In the genomic region with DNA sequence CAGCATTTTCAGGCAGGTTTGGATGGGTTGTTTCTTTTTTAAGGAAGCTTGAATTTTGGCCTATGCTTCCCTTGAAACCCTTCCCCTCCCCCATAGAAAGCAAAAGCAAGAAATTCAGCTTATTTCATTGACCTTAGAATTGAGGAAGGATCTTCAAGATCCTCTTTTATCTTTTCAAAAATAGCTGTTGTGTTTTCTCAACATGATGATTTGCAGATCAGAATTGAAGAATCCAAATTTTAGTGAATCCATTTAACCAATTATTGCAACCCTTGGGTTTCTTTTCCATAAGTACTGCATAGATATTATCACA, we compare ENCODE assay signal across 13 cellular contexts.
DNase-seq lines count a peak whose midpoint lies in the region; ATAC-seq lines count a peak whose summit lies in the region.
"Had no signal": no experiment of that assay in that cellular context is flagged by ENCODE, and none has a peak within 500 bp of the region (broad histone marks: within the 10 kb centered on the region; RNA-seq: fewer than 3 reads in every experiment).

No MANE protein-coding gene starts in this region.

- H3K27ac ChIP-seq in naive thymus-derived CD4-positive, alpha-beta T cell (ENCODE audit: low read depth, low read length): no peak overlapping the region
- H3K27ac ChIP-seq: PC-9 had no signal

- intact Hi-C loops in naive thymus-derived CD4-positive, alpha-beta T cell (cut with micrococcal nuclease): loop anchor here in 1 of 2 donors (1.0 kb wide), 2 partner anchors 8 to 14 kb away; no protein-coding TSS in a partner anchor

- no peaks in the 10 kb centered on the region for H3K36me3 ChIP-seq in naive thymus-derived CD4-positive, alpha-beta T cell (ENCODE audit: control insufficient read depth in 2 of 3, insufficient read depth in 3 of 3, low read length in 3 of 3)

- peak; percentile 45 for ATAC-seq in HG02852 (IDR thresholded peaks at IDR 0.05; ENCODE audit: unreplicated experiment)
- ATAC-seq in naive thymus-derived CD4-positive, alpha-beta T cell: no peak
- ATAC-seq: activated CD4-positive, CD25-positive, alpha-beta regulatory T cell treated with anti-CD3 and anti-CD28 coated beads, Interleukin-2, amount 50 U/mL, for 24 hours had no signal

- H3K27ac Mint-ChIP-seq in T-helper 1 cell treated with Interleukin-12 subunit alpha and Interleukin-12 subunit beta and Interleukin-4 antibody, amounts not matched to agents 30 μg/mL and 1 μg/mL, for 36 hours: peak overlapping the region; percentile 31
- peak overlapping the region in 5 of 9 donors; percentile 2 to 82 (median 32) for H3K27ac Mint-ChIP-seq in naive thymus-derived CD4-positive, alpha-beta T cell

- peaks cover 28% of the 10 kb centered on the region for H3K4me1 Mint-ChIP-seq in T-helper 1 cell treated with Interleukin-12 subunit alpha and Interleukin-12 subunit beta and Interleukin-4 antibody, amounts not matched to agents 30 μg/mL and 1 μg/mL, for 36 hours (ENCODE audit: low read depth)
- H3K4me1 Mint-ChIP-seq in naive thymus-derived CD4-positive, alpha-beta T cell: peaks cover 22 to 57% (median 40%) of the 10 kb centered on the region in 7 donors

- peaks cover 6% of the 10 kb centered on the region for H3K9me3 Mint-ChIP-seq in T-helper 1 cell treated with Interleukin-12 subunit alpha and Interleukin-12 subunit beta and Interleukin-4 antibody, amounts not matched to agents 30 μg/mL and 1 μg/mL, for 36 hours
- peaks cover 0 to 6% (median 3%) of the 10 kb centered on the region in 11 donors for H3K9me3 Mint-ChIP-seq in naive thymus-derived CD4-positive, alpha-beta T cell

- peaks cover 52% of the 10 kb centered on the region for H3K36me3 Mint-ChIP-seq in T-helper 1 cell treated with Interleukin-12 subunit alpha and Interleukin-12 subunit beta and Interleukin-4 antibody, amounts not matched to agents 30 μg/mL and 1 μg/mL, for 36 hours (ENCODE audit: low read depth)
- H3K36me3 Mint-ChIP-seq in naive thymus-derived CD4-positive, alpha-beta T cell: peaks cover 9 to 60% (median 41%) of the 10 kb centered on the region in 5 donors

- POLR2A ChIA-PET in naive thymus-derived CD4-positive, alpha-beta T cell (lab: Charles Lee): interaction anchor here (0.6 to 1.3 kb wide), 2 partner anchors 11 to 41 kb away, joined by 3 read pairs; no protein-coding TSS in a partner anchor

- CTCF ChIA-PET in naive thymus-derived CD4-positive, alpha-beta T cell (lab: Charles Lee): no interaction called here

- no peaks in the 10 kb centered on the region for H3K27me3 ChIP-seq in naive thymus-derived CD4-positive, alpha-beta T cell (ENCODE audit: control insufficient read depth in 2 of 2, insufficient read depth in 2 of 2, low read length in 2 of 2)
- H3K27me3 ChIP-seq: heart right ventricle had no signal

- no peaks in the 10 kb centered on the region for H3K9me3 ChIP-seq in naive thymus-derived CD4-positive, alpha-beta T cell (ENCODE audit: control insufficient read depth in 2 of 3, low read length in 3 of 3)
- H3K9me3 ChIP-seq: heart right ventricle had no signal

- no peak overlapping the region for H3K4me3 Mint-ChIP-seq in T-helper 1 cell treated with Interleukin-12 subunit alpha and Interleukin-12 subunit beta and Interleukin-4 antibody, amounts not matched to agents 30 μg/mL and 1 μg/mL, for 36 hours
- H3K4me3 Mint-ChIP-seq in naive thymus-derived CD4-positive, alpha-beta T cell: no peak overlapping the region

- peaks cover 4 to 5% of the 10 kb centered on the region in 2 donors for H3K4me1 ChIP-seq in naive thymus-derived CD4-positive, alpha-beta T cell (ENCODE audit: control insufficient read depth in 2 of 2, insufficient read depth in 2 of 2, low read length in 2 of 2)

- no peaks in the 10 kb centered on the region for H3K27me3 Mint-ChIP-seq in T-helper 1 cell treated with Interleukin-12 subunit alpha and Interleukin-12 subunit beta and Interleukin-4 antibody, amounts not matched to agents 30 μg/mL and 1 μg/mL, for 36 hours (ENCODE audit: low read depth)
- H3K27me3 Mint-ChIP-seq in naive thymus-derived CD4-positive, alpha-beta T cell: no peaks in the 10 kb centered on the region

- no peak overlapping the region for H3K4me3 ChIP-seq in naive thymus-derived CD4-positive, alpha-beta T cell (ENCODE audit: low read length)
- H3K4me3 ChIP-seq: heart right ventricle, PC-9, skin epidermis had no signal

- no peak for DNase-seq in T-helper 1 cell
- peak; percentile 87 for DNase-seq in NOMO-1 treated with DMSO at 0.1 percent for 48 hours (lab: John Stamatoyannopoulos, UW; ENCODE audit: unreplicated experiment)
- DNase-seq in naive thymus-derived CD4-positive, alpha-beta T cell: no peak
- no peak for DNase-seq in NCI-H2081 (lab: John Stamatoyannopoulos, UW)
- DNase-seq in COR-L47 (lab: John Stamatoyannopoulos, UW): no peak
- DNase-seq in EL: no peak
- DNase-seq: 8988T, heart right ventricle, PC-9 had no signal
